ENCODE assay signal across 26 cellular contexts in the genomic region with DNA sequence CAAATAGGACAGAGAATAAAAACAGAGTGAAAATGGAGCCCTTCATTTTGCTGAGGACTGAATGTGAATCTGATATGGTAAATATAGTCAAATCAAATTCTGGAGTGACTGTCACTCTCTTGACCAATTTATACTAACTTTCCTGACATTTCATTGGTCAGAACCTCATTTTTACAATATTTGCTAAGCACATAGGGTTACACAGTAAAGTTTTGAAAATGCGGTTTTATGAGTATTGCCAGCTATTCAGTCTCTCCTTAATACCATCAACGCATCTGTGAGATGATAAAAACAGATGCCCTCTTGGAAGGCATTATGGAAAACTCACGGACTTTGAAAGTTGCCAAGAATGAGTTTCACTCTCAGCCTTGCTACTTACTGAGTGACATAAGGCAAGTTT. TPM values are rescaled to one million over a fixed set of nuclear protein-coding genes. Genes with fewer than 3 reads are reported as not detected.
A peak's percentile ranks its signal among the peaks of the same experiment; 100 is the strongest.
DNase-seq lines count a peak whose midpoint lies in the region; ATAC-seq and TF ChIP-seq lines count a peak whose summit lies in the region.
"Had no signal": no experiment of that assay in that cellular context is flagged by ENCODE, and none has a peak within 500 bp of the region (broad histone marks: within the 10 kb centered on the region; RNA-seq: fewer than 3 reads in every experiment).

A gene with protein sequence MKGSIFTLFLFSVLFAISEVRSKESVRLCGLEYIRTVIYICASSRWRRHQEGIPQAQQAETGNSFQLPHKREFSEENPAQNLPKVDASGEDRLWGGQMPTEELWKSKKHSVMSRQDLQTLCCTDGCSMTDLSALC (minus strand): TSS at position 101 of the 400 bp plus-strand sequence. CDS start 55 bp downstream, at position 46.

- POLR2A ChIA-PET in PC-3 (lab: Charles Lee; ENCODE audit: unreplicated experiment), result no interaction called here

- no peak for TF ChIP-seq CTCF in AG10803 (conservative IDR thresholded peaks at IDR 0.05; ENCODE audit: low read length)
- no peak for TF ChIP-seq CTCF in PC-3 (conservative IDR thresholded peaks at IDR 0.05; ENCODE audit: low read depth, low read length)

- ATAC-seq in PC-3, result peak; percentile 31; the same call in 1 of the 2 replicates
- ATAC-seq: A549, GM12878 had no signal

- no peak within 1 kb of the TSS for H3K4me3 ChIP-seq in AG10803 (ENCODE audit: low read length)
- no peak within 1 kb of the TSS for H3K4me3 ChIP-seq in PC-3 (ENCODE audit: low read length)
- H3K4me3 ChIP-seq: A549, BLaER1, GM12878 had no signal

- CTCF ChIA-PET in PC-3 (lab: Charles Lee), result no interaction called here

- BruUV-seq in PC-3 (replicated peaks; lab: Mats Ljungman, UMichigan), result no TSS peak

- DNase-seq in AG10803 (ENCODE audit: low read depth) (peak; percentile 8), PC-3 (no peak), fibroblast of gingiva (ENCODE audit: low read depth) (peak; percentile 34), SKM-1 (lab: John Stamatoyannopoulos, UW; ENCODE audit: unreplicated experiment) (no peak)
- DNase-seq in effector CD8-positive, alpha-beta T cell (lab: John Stamatoyannopoulos, UW), result no peak
- no peak for DNase-seq in activated T-cell treated with anti-CD3 and anti-CD28 coated beads, Interleukin-2, amount 50 U/mL, for 48 hours
- DNase-seq: BE2C; C1 segment of cervical spinal cord; CD4-positive, alpha-beta memory T cell; CD4-positive, CD25-positive, alpha-beta regulatory T cell; CD8-positive, alpha-beta memory T cell; COR-L47; DMS 273 treated with DMSO at 0.1 percent for 48 hours; DMS153; DMS53; DMS79; DND-41; EL; GDM1 had no signal

- no peaks in the 10 kb centered on the region for H3K9me2 ChIP-seq in PC-3 (replicated peaks; ENCODE audit: low read length)

- no peak within 1 kb of the TSS for H2AFZ ChIP-seq in PC-3 (ENCODE audit: low read length)

- H3K27me3 ChIP-seq in PC-3 (ENCODE audit: low read length), result peaks cover 52% of the 10 kb centered on the region
- H3K27me3 ChIP-seq: BE2C, BLaER1 had no signal

- intact Hi-C loops in PC-3 (cut with micrococcal nuclease), result no loop called here

- H3K9me3 ChIP-seq in PC-3 (ENCODE audit: low read length), result no peaks in the 10 kb centered on the region
- H3K9me3 ChIP-seq: A549, BE2C, BLaER1 had no signal

- H4K20me1 ChIP-seq in PC-3 (ENCODE audit: low read length), result no peaks in the 10 kb centered on the region
- H4K20me1 ChIP-seq: BLaER1 had no signal

- no peak within 1 kb of the TSS for H3K27ac ChIP-seq in PC-3 (ENCODE audit: low read length)
- H3K27ac ChIP-seq: 22Rv1, A549, BLaER1 had no signal

- no peaks in the 10 kb centered on the region for H3K4me1 ChIP-seq in PC-3 (ENCODE audit: insufficient read depth, low read length)
- H3K4me1 ChIP-seq: A549, BE2C, BLaER1 had no signal

- H3K4me2 ChIP-seq in PC-3 (ENCODE audit: low read length), result no peak within 1 kb of the TSS
- H3K4me2 ChIP-seq: A549, BLaER1 had no signal

- H3K9ac ChIP-seq in PC-3 (ENCODE audit: low read length), result no peak within 1 kb of the TSS
- H3K9ac ChIP-seq: BLaER1 had no signal

- no peaks in the 10 kb centered on the region for H3K79me2 ChIP-seq in PC-3 (ENCODE audit: low read length)

- H3F3A ChIP-seq in PC-3 (ENCODE audit: low read length, unreplicated experiment), result no peaks in the 10 kb centered on the region

- no peaks in the 10 kb centered on the region for H3K36me3 ChIP-seq in PC-3 (ENCODE audit: low read depth, low read length)
- H3K36me3 ChIP-seq: BE2C, BLaER1 had no signal

RNA-seq across cellular contexts. Expression of the gene that starts here (rescaled TPM):
- not detected in 2 replicates for total RNA-seq in PC-3 (2014; rRNA removed)
- total RNA-seq: A172; CD4-positive, alpha-beta memory T cell; CD4-positive, CD25-positive, alpha-beta regulatory T cell; CD8-positive, alpha-beta memory T cell; Daoy; G401; GM12878 had no signal

Comparison
In these comparisons a context has a peak if more than half of its experiments do, and no peak if none do; other contexts are left out.
1. Peak in ATAC-seq in PC-3; RNA of the gene not detected or under 1 TPM.
2. DNase-seq: peak in AG10803 (single experiment) and fibroblast of gingiva (single experiment); none in PC-3 (single experiment), SKM-1 (single experiment), effector CD8-positive, alpha-beta T cell (single experiment) and activated T-cell treated with anti-CD3 and anti-CD28 coated beads, Interleukin-2, amount 50 U/mL, for 48 hours (0 of 2).